ENCODE assay signal across 15 cellular contexts in genomic region chr9:123377211-123377971, GRCh38. TPM values are rescaled to one million over a fixed set of nuclear protein-coding genes. Genes with fewer than 3 reads are reported as not detected.
DNase-seq lines count a peak whose midpoint lies in the region; ATAC-seq and TF ChIP-seq lines count a peak whose summit lies in the region.
"Had no signal": no experiment of that assay in that cellular context is flagged by ENCODE, and none has a peak within 500 bp of the region (broad histone marks: within the 10 kb centered on the region; RNA-seq: fewer than 3 reads in every experiment).

No MANE protein-coding gene starts in this region.

- no peak overlapping the region for H2AFZ ChIP-seq in trophoblast cell (ENCODE audit: insufficient read depth, low read length, poor library complexity)

- peak overlapping the region; percentile 7 for H3K4me2 ChIP-seq in trophoblast cell (ENCODE audit: low read length)

- WGBS in trophoblast cell (ENCODE audit: extremely low coverage, insufficient coverage, insufficient read length) = no CpG with 5 or more reads among the region's 21 CpGs

- H3K9ac ChIP-seq in trophoblast cell (ENCODE audit: low read length) = no peak overlapping the region

- H2BK12ac ChIP-seq in trophoblast cell (ENCODE audit: low read length) = peak overlapping the region; percentile 58

- peaks cover 42% of the 10 kb centered on the region for H3K79me1 ChIP-seq in trophoblast cell (ENCODE audit: low read length)

- H3K27me3 ChIP-seq in SJCRH30 (no peaks in the 10 kb centered on the region; the same call in 1 of the 2 replicates), foreskin keratinocyte (peaks cover 61% of the 10 kb centered on the region), trophoblast cell (ENCODE audit: insufficient read depth, low read length) (peaks cover 2% of the 10 kb centered on the region)

- peak; percentile 3 for ATAC-seq in foreskin keratinocyte
- ATAC-seq: upper lobe of right lung had no signal

- peak overlapping the region; percentile 30 for H2AK5ac ChIP-seq in trophoblast cell (ENCODE audit: low read length)

- peak; percentile 34 for DNase-seq in GM20000 (ENCODE audit: low spot score)
- peak; percentile 38 to 51 for DNase-seq in SJCRH30
- DNase-seq in foreskin keratinocyte = no peak
- no peak for DNase-seq in trophoblast cell
- no peak for DNase-seq in dermis blood vessel endothelial cell
- DNase-seq in central memory CD4-positive, alpha-beta T cell = no peak
- no peak for DNase-seq in SKM-1 treated with dmso at 0.1 percent for 144 hours (lab: John Stamatoyannopoulos, UW; ENCODE audit: unreplicated experiment)
- no peak for DNase-seq in ureter (ENCODE audit: low spot score)
- DNase-seq: activated CD4-positive, alpha-beta T cell treated with anti-CD3 and anti-CD28 coated beads, Interleukin-2, amount 10 ng/mL, durations not matched to agents 24 days and 14 days; activated T-cell treated with anti-CD3 and anti-CD28 coated beads, Interleukin-2, amount 50 U/mL, for 4 hours; MV-4-11; NCI-H2029 treated with DMSO at 0.1 percent for 48 hours; NCI-H526 treated with DMSO at 0.1 percent for 48 hours; upper lobe of right lung had no signal

- H4K12ac ChIP-seq in trophoblast cell (ENCODE audit: low read depth, low read length) = no peak overlapping the region

- no peak overlapping the region for H3K27ac ChIP-seq in SJCRH30
- H3K27ac ChIP-seq in foreskin keratinocyte = no peak overlapping the region
- H3K27ac ChIP-seq in trophoblast cell (ENCODE audit: low read depth, low read length) = peak overlapping the region; percentile 92
- H3K27ac ChIP-seq: prostate gland, upper lobe of right lung had no signal

- no peak overlapping the region for H4K8ac ChIP-seq in trophoblast cell (ENCODE audit: low read depth, low read length)

- H3K18ac ChIP-seq in trophoblast cell (ENCODE audit: low read length) = peak overlapping the region; percentile 64

- H3K4me3 ChIP-seq in SJCRH30 = no peak overlapping the region
- no peak overlapping the region for H3K4me3 ChIP-seq in trophoblast cell (ENCODE audit: low read depth, low read length)
- H3K4me3 ChIP-seq: prostate gland, upper lobe of right lung had no signal

- peak overlapping the region; percentile 87 for H4K91ac ChIP-seq in trophoblast cell (ENCODE audit: low read depth, low read length)

- H3K9me3 ChIP-seq in SJCRH30 (replicated peaks) = no peaks in the 10 kb centered on the region
- no peaks in the 10 kb centered on the region for H3K9me3 ChIP-seq in trophoblast cell (ENCODE audit: insufficient read depth, low read depth, low read length)
- H3K9me3 ChIP-seq: prostate gland, upper lobe of right lung had no signal

- H3K23ac ChIP-seq in trophoblast cell (ENCODE audit: low read length) = no peak overlapping the region

- no peaks in the 10 kb centered on the region for H3K36me3 ChIP-seq in SJCRH30
- peaks cover 2 to 4% of the 10 kb centered on the region in 2 experiments for H3K36me3 ChIP-seq in trophoblast cell (ENCODE audit: control insufficient read depth in 1 of 2, insufficient read depth in 2 of 2, low read length in 2 of 2)
- H3K36me3 ChIP-seq: prostate gland, upper lobe of right lung had no signal

- H2BK5ac ChIP-seq in trophoblast cell (ENCODE audit: low read depth, low read length, poor library complexity) = peak overlapping the region; percentile 42

- H2BK120ac ChIP-seq in trophoblast cell (ENCODE audit: insufficient read depth, low read length, poor library complexity) = peak overlapping the region; percentile 67

- peak overlapping the region; percentile 87 for H3K14ac ChIP-seq in trophoblast cell (ENCODE audit: low read length)

- TF ChIP-seq CTCF in GM20000 (IDR thresholded peaks at IDR 0.05; ENCODE audit: extremely low read depth, missing control alignments) = no peak
- no peak for TF ChIP-seq CTCF in foreskin keratinocyte (conservative IDR thresholded peaks at IDR 0.05)

- H3K4me1 ChIP-seq in SJCRH30 = peaks cover 20% of the 10 kb centered on the region
- H3K4me1 ChIP-seq in foreskin keratinocyte = no peaks in the 10 kb centered on the region
- peaks cover 53 to 65% of the 10 kb centered on the region in 2 experiments for H3K4me1 ChIP-seq in trophoblast cell (ENCODE audit: control insufficient read depth in 1 of 2, insufficient read depth in 2 of 2, low read length in 2 of 2)
- H3K4me1 ChIP-seq: prostate gland, upper lobe of right lung had no signal

- peaks cover 5% of the 10 kb centered on the region for H3K79me2 ChIP-seq in trophoblast cell (ENCODE audit: control insufficient read depth, insufficient read depth, low read length, poor library complexity)

- peak overlapping the region; percentile 16 for H3K4ac ChIP-seq in trophoblast cell (ENCODE audit: low read depth, low read length)

RNA-seq across cellular contexts. Expression of gene CRB2, which starts 21.4 kb away (rescaled TPM):
- total RNA-seq in SJCRH30 (2014; rRNA removed; shearing (Covaris generic)) = 0.08 TPM in 1 of 2 replicates, not detected in the other
- total RNA-seq in foreskin keratinocyte (not detected in 2 replicates), dermis blood vessel endothelial cell (not detected in 2 replicates), ureter (0.05 TPM)
- polyA plus RNA-seq in foreskin keratinocyte = not detected in 2 replicates
- 5.1 and 5.5 TPM in 2 replicates for polyA plus RNA-seq in trophoblast cell (2013)
- total RNA-seq: activated CD4-positive, alpha-beta T cell treated with anti-CD3 and anti-CD28 coated beads, Interleukin-2, amount 10 ng/mL, durations not matched to agents 24 days and 14 days had no signal

Comparison
In these comparisons a context has a peak if more than half of its experiments do, and no peak if none do; other contexts are left out.
1. DNase-seq: peak in GM20000 (single experiment) and SJCRH30 (2 of 2); none in foreskin keratinocyte (0 of 2), trophoblast cell (0 of 2), dermis blood vessel endothelial cell (single experiment), central memory CD4-positive, alpha-beta T cell (single experiment), SKM-1 treated with dmso at 0.1 percent for 144 hours (single experiment) and ureter (single experiment).